Comparison of ENCODE assay signal across 27 cellular contexts in genomic region chr2:158346041-158346440, GRCh38.
"Had no signal": no experiment of that assay in that cellular context is flagged by ENCODE, and none has a peak within 500 bp of the region (broad histone marks: within the 10 kb centered on the region; RNA-seq: fewer than 3 reads in every experiment).

No MANE protein-coding gene starts in this region.

- DNase-seq: activated CD4-positive, alpha-beta memory T cell treated with anti-CD3 and anti-CD28 coated beads, Interleukin-2, amount 10 ng/mL, durations not matched to agents 7 days and 5 days; activated CD4-positive, alpha-beta T cell treated with anti-CD3 and anti-CD28 coated beads for 36 hours; activated CD4-positive, alpha-beta T cell treated with anti-CD3 and anti-CD28 coated beads, Interleukin-2, amount 50 U/mL, for 1 hour; activated gamma-delta T cell; activated naive CD4-positive, alpha-beta T cell treated with anti-CD3 and anti-CD28 coated beads for 36 hours; activated T-cell treated with anti-CD3 and anti-CD28 coated beads for 4 hours; activated T-cell treated with anti-CD3 and anti-CD28 coated beads, Interleukin-2, amount 50 U/mL, for 48 hours; brain microvascular endothelial cell; KG1; NCI-H1048; NCI-H1417 treated with DMSO at 0.1 percent for 48 hours; NCI-H1694 treated with DMSO at 0.1 percent for 48 hours; NCI-H2029 treated with DMSO at 0.1 percent for 48 hours; NCI-H226; NCI-H526; NCI-H774; NK-92 treated with Interleukin-12 subunit alpha and Interleukin-12 subunit beta, amount 100 ng/mL, for 24 hours; OCI-M1; RPMI8226; T-cell had no signal

- H3K4me3 Mint-ChIP-seq: activated CD4-positive, alpha-beta memory T cell treated with anti-CD3 and anti-CD28 coated beads, Interleukin-2, amount 10 ng/mL, durations not matched to agents 7 days and 5 days; activated CD4-positive, alpha-beta T cell treated with anti-CD3 and anti-CD28 coated beads for 36 hours; activated naive CD4-positive, alpha-beta T cell treated with anti-CD3 and anti-CD28 coated beads for 36 hours; activated naive CD8-positive, alpha-beta T cell; activated T-helper 17 cell treated with anti-CD3 and anti-CD28 coated beads, Interleukin-2, amount 50 U/mL, for 72 hours; T-cell had no signal

- H3K36me3 Mint-ChIP-seq: activated naive CD8-positive, alpha-beta T cell; T-cell had no signal

- H3K27ac ChIP-seq: brain microvascular endothelial cell, cardiac muscle cell, SK-N-MC, VCaP had no signal

- H3K4me1 Mint-ChIP-seq: activated CD4-positive, alpha-beta memory T cell treated with anti-CD3 and anti-CD28 coated beads, Interleukin-2, amount 10 ng/mL, durations not matched to agents 7 days and 5 days; activated CD4-positive, alpha-beta T cell treated with anti-CD3 and anti-CD28 coated beads for 36 hours; activated T-helper 17 cell treated with anti-CD3 and anti-CD28 coated beads, Interleukin-2, amount 50 U/mL, for 72 hours; T-cell had no signal

- H3K27me3 ChIP-seq: brain microvascular endothelial cell, cardiac muscle cell had no signal

- H3K4me3 ChIP-seq: cardiac muscle cell, SK-N-MC had no signal

- H3K9me3 Mint-ChIP-seq: activated CD4-positive, alpha-beta memory T cell treated with anti-CD3 and anti-CD28 coated beads, Interleukin-2, amount 10 ng/mL, durations not matched to agents 7 days and 5 days; activated naive CD4-positive, alpha-beta T cell treated with anti-CD3 and anti-CD28 coated beads for 36 hours; activated T-helper 17 cell treated with anti-CD3 and anti-CD28 coated beads, Interleukin-2, amount 50 U/mL, for 72 hours; T-cell had no signal

- H3K27ac Mint-ChIP-seq: activated CD4-positive, alpha-beta memory T cell treated with anti-CD3 and anti-CD28 coated beads, Interleukin-2, amount 10 ng/mL, durations not matched to agents 7 days and 5 days; activated CD4-positive, alpha-beta T cell treated with anti-CD3 and anti-CD28 coated beads for 36 hours; activated naive CD4-positive, alpha-beta T cell treated with anti-CD3 and anti-CD28 coated beads for 36 hours; activated naive CD8-positive, alpha-beta T cell; activated T-helper 17 cell treated with anti-CD3 and anti-CD28 coated beads, Interleukin-2, amount 50 U/mL, for 72 hours; T-cell had no signal

- ATAC-seq: activated CD4-positive, alpha-beta T cell treated with anti-CD3 and anti-CD28 coated beads for 36 hours; activated T-helper 17 cell treated with anti-CD3 and anti-CD28 coated beads, Interleukin-2, amount 50 U/mL, for 72 hours; Panc1; Right ventricle myocardium inferior; T-cell had no signal

- H3K36me3 ChIP-seq: brain microvascular endothelial cell, cardiac muscle cell had no signal
